Comparison of ENCODE assay signal across 13 cellular contexts in the genomic region with DNA sequence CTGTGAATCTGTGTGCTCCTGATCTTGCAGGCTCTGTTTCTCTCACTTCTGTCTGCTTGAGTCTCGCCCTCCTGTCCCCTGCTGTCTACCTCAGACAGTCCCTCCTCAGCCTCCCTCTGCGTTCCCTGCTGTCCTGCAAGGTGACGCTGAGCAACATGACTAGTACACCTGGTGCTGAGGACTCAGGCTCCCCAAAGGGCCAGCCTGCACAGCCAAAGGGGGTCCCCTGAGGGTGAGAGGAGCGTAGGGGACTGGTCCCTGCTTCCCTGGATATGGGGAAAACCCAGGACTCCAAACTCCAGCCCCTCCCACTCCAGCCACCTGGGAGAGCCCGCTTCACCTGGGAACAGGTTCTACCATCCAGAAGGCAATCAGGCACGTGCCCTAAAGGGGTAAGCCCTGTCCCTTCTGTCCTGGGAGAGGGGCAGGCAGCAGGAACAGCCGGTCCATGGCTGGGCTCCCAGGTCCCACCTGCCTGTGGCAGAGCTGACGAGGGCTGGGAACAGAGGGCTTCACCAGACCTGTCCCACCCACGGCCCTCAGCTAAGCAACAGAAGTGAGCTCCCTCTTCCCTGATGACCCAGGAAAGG.
"Had no signal": no experiment of that assay in that cellular context is flagged by ENCODE, and none has a peak within 500 bp of the region (broad histone marks: within the 10 kb centered on the region; RNA-seq: fewer than 3 reads in every experiment).

No MANE protein-coding gene starts in this region.

- H3K27ac Mint-ChIP-seq: naive B cell had no signal

- H3K36me3 Mint-ChIP-seq: naive B cell had no signal

- H3K27me3 ChIP-seq: colonic mucosa, ovary had no signal

- FAIRE-seq: endothelial cell of umbilical vein, small intestine had no signal

- H3K27ac ChIP-seq: colonic mucosa, foreskin keratinocyte, ovary had no signal

- H3K36me3 ChIP-seq: colonic mucosa, ovary had no signal

- H3K4me3 Mint-ChIP-seq: naive B cell had no signal

- H3K4me1 ChIP-seq: colonic mucosa, foreskin keratinocyte had no signal

- H3K9me3 ChIP-seq: colonic mucosa, ovary had no signal

- DNase-seq: colonic mucosa; dermis blood vessel endothelial cell; erythroblast; foreskin keratinocyte; left colon; mesendoderm; naive B cell; ovary; right cardiac atrium; small intestine; stimulated activated CD4-positive, alpha-beta T cell treated with anti-CD3 and anti-CD28 coated beads, Interleukin-2, amount 100 ng/mL, for 48 hours; stimulated activated naive CD4-positive, alpha-beta T cell treated with Interleukin-2 at 50 U/mL for 16 hours had no signal

- H3K9me3 Mint-ChIP-seq: naive B cell had no signal

- ATAC-seq: foreskin keratinocyte, left colon, right cardiac atrium had no signal

- H3K4me3 ChIP-seq: colonic mucosa, ovary had no signal

- H3K4me1 Mint-ChIP-seq: naive B cell had no signal
